Comparison of ENCODE assay signal across 8 cellular contexts in the genomic region with DNA sequence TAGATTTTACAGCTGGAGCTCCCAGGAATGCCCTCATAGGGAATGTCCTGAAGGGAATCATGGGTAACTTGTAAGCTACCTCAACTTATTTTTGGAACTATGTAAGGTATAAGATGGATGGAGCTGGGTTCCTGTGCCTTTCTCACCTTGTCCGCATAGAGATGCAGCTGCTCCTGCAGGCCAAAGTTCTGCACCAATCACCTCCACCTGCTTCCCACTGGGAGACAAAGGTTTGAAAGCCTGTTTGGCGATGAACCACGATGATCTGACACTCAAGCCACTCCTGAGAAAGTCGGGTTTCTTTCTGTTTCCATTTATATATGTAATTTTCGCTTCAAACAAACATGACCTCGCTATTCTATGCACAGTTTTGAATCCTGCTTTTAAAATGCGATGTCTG. TPM values are rescaled to one million over a fixed set of nuclear protein-coding genes. Genes with fewer than 3 reads are reported as not detected.
DNase-seq lines count a peak whose midpoint lies in the region; ATAC-seq and TF ChIP-seq lines count a peak whose summit lies in the region.

No MANE protein-coding gene starts in this region.

- intact Hi-C loops in gastrocnemius medialis (cut with DNase I; ENCODE audit: low total_unique reads) = loop anchor here (2.0 kb wide), 1 partner anchor 46 kb away; no protein-coding TSS in a partner anchor

- H3K4me1 ChIP-seq in BLaER1 treated with 17β-estradiol and CSF1 and Interleukin-3, amounts not matched to agents 10 nM and 100 nM = peaks cover 8 to 17% (median 15%) of the 10 kb centered on the region in 10 experiments; a peak in 19 of 20 replicates
- peaks cover 8% of the 10 kb centered on the region for H3K4me1 ChIP-seq in SJCRH30
- H3K4me1 ChIP-seq in gastrocnemius medialis = peaks cover 6 to 13% of the 10 kb centered on the region in 2 donors

- H3K4me2 ChIP-seq in BLaER1 treated with 17β-estradiol and CSF1 and Interleukin-3, amounts not matched to agents 10 nM and 100 nM = peak overlapping the region; percentile 89 to 97 (median 93)

- peaks cover 8 to 29% (median 21%) of the 10 kb centered on the region in 11 experiments; a peak in 21 of 22 replicates for H3K27me3 ChIP-seq in BLaER1 treated with 17β-estradiol and CSF1 and Interleukin-3, amounts not matched to agents 10 nM and 100 nM
- H3K27me3 ChIP-seq in H7 (ENCODE audit: control insufficient read depth, insufficient read depth, low read length) (no peaks in the 10 kb centered on the region), SJCRH30 (no peaks in the 10 kb centered on the region), gastrocnemius medialis (no peaks in the 10 kb centered on the region)

- TF ChIP-seq POLR2A in gastrocnemius medialis (IDR thresholded peaks at IDR 0.05) = no peak

- peak overlapping the region; percentile 55 to 77 (median 62) for H3K4me3 ChIP-seq in BLaER1 treated with 17β-estradiol and CSF1 and Interleukin-3, amounts not matched to agents 10 nM and 100 nM
- H3K4me3 ChIP-seq in H7 (ENCODE audit: insufficient read depth, low read depth, low read length) (peak overlapping the region; percentile 69), SJCRH30 (peak overlapping the region; percentile 62), fibroblast of mammary gland (ENCODE audit: control insufficient read depth, low read depth, low read length) (peak overlapping the region; percentile 53), gastrocnemius medialis (peak overlapping the region; percentile 56 to 84 (median 76))

- no peaks in the 10 kb centered on the region for H3K9me3 ChIP-seq in BLaER1 treated with 17β-estradiol and CSF1 and Interleukin-3, amounts not matched to agents 10 nM and 100 nM (replicated peaks in 1 of 11)
- H3K9me3 ChIP-seq in SJCRH30 (replicated peaks) (no peaks in the 10 kb centered on the region), gastrocnemius medialis (no peaks in the 10 kb centered on the region)

- no peak overlapping the region for H3K27ac ChIP-seq in BLaER1 treated with 17β-estradiol and CSF1 and Interleukin-3, amounts not matched to agents 10 nM and 100 nM
- no peak overlapping the region for H3K27ac ChIP-seq in SJCRH30
- no peak overlapping the region for H3K27ac ChIP-seq in gastrocnemius medialis

- H3K36me3 ChIP-seq in BLaER1 treated with 17β-estradiol and CSF1 and Interleukin-3, amounts not matched to agents 10 nM and 100 nM = peaks cover 0 to 30% (median 22%) of the 10 kb centered on the region in 11 experiments; a peak in 17 of 22 replicates
- H3K36me3 ChIP-seq in H7 (replicated peaks; ENCODE audit: control insufficient read depth, insufficient read depth, low read length) (peaks cover 2% of the 10 kb centered on the region; the same call in 1 of the 2 replicates), SJCRH30 (peaks cover 9% of the 10 kb centered on the region), gastrocnemius medialis (no peaks in the 10 kb centered on the region)

- in situ Hi-C loops in gastrocnemius medialis (cut with MboI; ENCODE audit: low sequenced_read_pairs in 4 of 4) = no loop called here

- peak overlapping the region; percentile 39 to 73 (median 68); a peak in 21 of 22 replicates for H3K9ac ChIP-seq in BLaER1 treated with 17β-estradiol and CSF1 and Interleukin-3, amounts not matched to agents 10 nM and 100 nM

- no peak for ATAC-seq in gastrocnemius medialis
- no peak for ATAC-seq in HG02678 (IDR thresholded peaks at IDR 0.05; ENCODE audit: unreplicated experiment)

- DNase-seq in H7 = peak; percentile 60
- no peak for DNase-seq in SJCRH30
- no peak for DNase-seq in fibroblast of mammary gland (ENCODE audit: low read depth)
- no peak for DNase-seq in gastrocnemius medialis
- DNase-seq in stimulated activated CD4-positive, alpha-beta T cell treated with anti-CD3 and anti-CD28 coated beads, Interleukin-4, amount 100 ng/mL, for 4 hours = no peak
- no peak for DNase-seq in NCI-H446 (lab: John Stamatoyannopoulos, UW)

- peaks cover 5 to 40% (median 20%) of the 10 kb centered on the region in 11 experiments; a peak in 11 of 22 replicates for H4K20me1 ChIP-seq in BLaER1 treated with 17β-estradiol and CSF1 and Interleukin-3, amounts not matched to agents 10 nM and 100 nM

- TF ChIP-seq CTCF in fibroblast of mammary gland (conservative IDR thresholded peaks at IDR 0.05; ENCODE audit: control insufficient read depth, insufficient read depth, low read depth, low read length) (no peak), gastrocnemius medialis (IDR thresholded peaks at IDR 0.05 in 4 of 5, conservative IDR thresholded peaks at IDR 0.05 in 1 of 5) (no peak)

RNA-seq across cellular contexts. Expression of a gene that starts 0.6 kb away (rescaled TPM):
- 0.62 and 1.1 TPM in 2 replicates for total RNA-seq in H7 (2014; rRNA removed; shearing (Covaris generic))
- total RNA-seq in SJCRH30 (2014; rRNA removed; shearing (Covaris generic)) = 2.4 and 2.5 TPM in 2 replicates
- total RNA-seq in gastrocnemius medialis = under 1 TPM; 0.04 to 0.87 (median 0.42) TPM

RNA-seq across cellular contexts. Expression of a gene that starts 38.9 kb away (rescaled TPM):
- 3.9 and 7.2 TPM in 2 replicates for total RNA-seq in H7 (2014; rRNA removed; shearing (Covaris generic))
- 4.8 and 7.0 TPM in 2 replicates for total RNA-seq in SJCRH30 (2014; rRNA removed; shearing (Covaris generic))
- 10 to 100 TPM in 2 of 4 donors, 1 to 10 TPM in 2; 6.9 to 13.7 (median 10.4) TPM for total RNA-seq in gastrocnemius medialis

RNA-seq across cellular contexts. Expression of a gene that starts 39.9 kb away (rescaled TPM):
- total RNA-seq in H7 (2014; rRNA removed; shearing (Covaris generic)) = 16.0 and 24.7 TPM in 2 replicates
- total RNA-seq in SJCRH30 (2014; rRNA removed; shearing (Covaris generic)) = 30.1 and 37.3 TPM in 2 replicates
- total RNA-seq in gastrocnemius medialis = 10 to 100 TPM; 36.9 to 49.2 (median 38.0) TPM
